Comparison of ENCODE assay signal across 8 cellular contexts in genomic region chr7:151013728-151014497, GRCh38. TPM values are rescaled to one million over a fixed set of nuclear protein-coding genes. Genes with fewer than 3 reads are reported as not detected.
DNase-seq lines count a peak whose midpoint lies in the region; ATAC-seq and TF ChIP-seq lines count a peak whose summit lies in the region.

No MANE protein-coding gene starts in this region.

- H3K9me3 ChIP-seq in fibroblast of lung (ENCODE audit: control insufficient read depth, insufficient read depth, low read depth, low read length) (no peaks in the 10 kb centered on the region), neutrophil (no peaks in the 10 kb centered on the region)

- no peak overlapping the region for H3K9ac ChIP-seq in fibroblast of lung (ENCODE audit: insufficient read depth, low read length)

- ATAC-seq in GM19035 (IDR thresholded peaks at IDR 0.05; ENCODE audit: unreplicated experiment) (peak; percentile 50), HG03520 (IDR thresholded peaks at IDR 0.05; ENCODE audit: unreplicated experiment) (no peak), GM18868 (IDR thresholded peaks at IDR 0.05; ENCODE audit: unreplicated experiment) (no peak)
- ATAC-seq in activated T-cell treated with anti-CD3 and anti-CD28 coated beads, Interleukin-2, amount 50 U/mL, for 4 hours, result peak; percentile 45 to 46

- H3K4me1 ChIP-seq in fibroblast of lung (ENCODE audit: control insufficient read depth, extremely low read depth, insufficient read depth, low read length) (peaks cover 4% of the 10 kb centered on the region), neutrophil (ENCODE audit: control insufficient read depth in 1 of 2, insufficient read depth in 1 of 2, low read depth in 1 of 2, low read length in 1 of 2) (peaks cover 18 to 22% of the 10 kb centered on the region in 2 experiments)

- peak overlapping the region; percentile 85 for H3K4me2 ChIP-seq in fibroblast of lung (ENCODE audit: extremely low read depth, insufficient read depth, low read length)

- H3K79me2 ChIP-seq in fibroblast of lung (ENCODE audit: control insufficient read depth, insufficient read depth, low read length), result no peaks in the 10 kb centered on the region

- H3K36me3 Mint-ChIP-seq in activated T-cell treated with anti-CD3 and anti-CD28 coated beads, Interleukin-2, amount 50 U/mL, for 4 hours (ENCODE audit: insufficient read depth), result no peaks in the 10 kb centered on the region

- H3K27me3 Mint-ChIP-seq in activated T-cell treated with anti-CD3 and anti-CD28 coated beads, Interleukin-2, amount 50 U/mL, for 4 hours (ENCODE audit: low read depth), result peaks cover 3% of the 10 kb centered on the region

- H3K4me3 ChIP-seq in fibroblast of lung (replicated peaks in 1 of 4; ENCODE audit: control extremely low read depth in 1 of 4, insufficient read depth in 1 of 4, low read depth in 3 of 4, low read length in 4 of 4) (peak overlapping the region in 2 of 4 experiments; percentile 14 to 31), neutrophil (ENCODE audit: low read depth in 1 of 2, low read length in 1 of 2) (peak overlapping the region; percentile 56 to 57)

- no peak overlapping the region for H3K27ac ChIP-seq in fibroblast of lung (ENCODE audit: insufficient read depth, low read length)
- no peak overlapping the region for H3K27ac ChIP-seq in neutrophil
- H3K27ac ChIP-seq in substantia nigra (ENCODE audit: low read depth, low read length, poor library complexity, severe bottlenecking), result no peak overlapping the region

- H3K9me3 Mint-ChIP-seq in activated T-cell treated with anti-CD3 and anti-CD28 coated beads, Interleukin-2, amount 50 U/mL, for 4 hours, result no peaks in the 10 kb centered on the region

- peaks cover 18% of the 10 kb centered on the region for H3K27me3 ChIP-seq in fibroblast of lung (ENCODE audit: control insufficient read depth, insufficient read depth, low read length)
- peaks cover 100% of the 10 kb centered on the region for H3K27me3 ChIP-seq in neutrophil

- DNase-seq in NCI-H1105 treated with DMSO at 0.1 percent for 48 hours (lab: John Stamatoyannopoulos, UW) (peak; percentile 27), fibroblast of lung (ENCODE audit: low read depth in 2 of 2) (peak; percentile 39 to 62), substantia nigra (lab: John Stamatoyannopoulos, UW) (peak in 37 of 49 donors; percentile 9 to 93 (median 49))
- DNase-seq in activated T-cell treated with anti-CD3 and anti-CD28 coated beads, Interleukin-2, amount 50 U/mL, for 4 hours, result peak; percentile 70

- no peaks in the 10 kb centered on the region for H3K36me3 ChIP-seq in fibroblast of lung (ENCODE audit: control insufficient read depth, insufficient read depth, low read length)
- H3K36me3 ChIP-seq in neutrophil, result no peaks in the 10 kb centered on the region

- H3K4me1 Mint-ChIP-seq in activated T-cell treated with anti-CD3 and anti-CD28 coated beads, Interleukin-2, amount 50 U/mL, for 4 hours (ENCODE audit: low read depth), result peaks cover 77% of the 10 kb centered on the region

- H3K4me3 Mint-ChIP-seq in activated T-cell treated with anti-CD3 and anti-CD28 coated beads, Interleukin-2, amount 50 U/mL, for 4 hours, result peak overlapping the region; percentile 79

- H2AFZ ChIP-seq in fibroblast of lung (ENCODE audit: low read length), result peak overlapping the region; percentile 46

- H4K20me1 ChIP-seq in fibroblast of lung (ENCODE audit: control insufficient read depth, extremely low read depth, insufficient read depth, low read length), result no peaks in the 10 kb centered on the region

- TF ChIP-seq CTCF in fibroblast of lung (conservative IDR thresholded peaks at IDR 0.05 in 1 of 2, IDR thresholded peaks at IDR 0.05 in 1 of 2; ENCODE audit: low read depth in 1 of 2, low read length in 2 of 2) (no peak), neutrophil (IDR thresholded peaks at IDR 0.05) (no peak)

RNA-seq across cellular contexts. Expression of gene ATG9B, which starts 10.4 kb away (rescaled TPM):
- 1 to 10 TPM; 5.8 to 7.3 (median 6.7) TPM for total RNA-seq in activated T-cell treated with anti-CD3 and anti-CD28 coated beads, Interleukin-2, amount 50 U/mL, for 4 hours
- total RNA-seq in fibroblast of lung, result under 0.01 TPM in 1 of 2 replicates, not detected in the other
- polyA plus RNA-seq in fibroblast of lung, result 0.03 TPM in 2 replicates
- polyA plus RNA-seq in fibroblast of lung (2012), result 0.23 TPM in 1 of 2 replicates, not detected in the other
- not detected in 2 replicates for polyA minus RNA-seq in fibroblast of lung (ENCODE audit: low replicate concordance)

RNA-seq across cellular contexts. Expression of gene ABCB8, which starts 14.3 kb away (rescaled TPM):
- total RNA-seq in activated T-cell treated with anti-CD3 and anti-CD28 coated beads, Interleukin-2, amount 50 U/mL, for 4 hours, result 10 to 100 TPM; 48.1 to 54.6 (median 48.5) TPM
- 16.4 and 20.0 TPM in 2 replicates for total RNA-seq in fibroblast of lung
- 12.1 and 14.5 TPM in 2 replicates for polyA plus RNA-seq in fibroblast of lung
- 22.2 and 28.2 TPM in 2 replicates for polyA plus RNA-seq in fibroblast of lung (2012)
- 52.0 and 58.0 TPM in 2 replicates for polyA minus RNA-seq in fibroblast of lung (ENCODE audit: low replicate concordance)

RNA-seq across cellular contexts. Expression of gene NOS3, which starts 23.1 kb away (rescaled TPM):
- 1 to 10 TPM; 5.3 to 9.2 (median 8.2) TPM for total RNA-seq in activated T-cell treated with anti-CD3 and anti-CD28 coated beads, Interleukin-2, amount 50 U/mL, for 4 hours
- 0.50 and 0.77 TPM in 2 replicates for total RNA-seq in fibroblast of lung
- 0.12 and 0.38 TPM in 2 replicates for polyA plus RNA-seq in fibroblast of lung
- 0.40 and 0.58 TPM in 2 replicates for polyA plus RNA-seq in fibroblast of lung (2012)
- polyA minus RNA-seq in fibroblast of lung (ENCODE audit: low replicate concordance), result 0.22 and 0.67 TPM in 2 replicates

RNA-seq across cellular contexts. Expression of gene ASIC3, which starts 34.4 kb away (rescaled TPM):
- 1 to 10 TPM; 2.4 to 3.4 (median 3.3) TPM for total RNA-seq in activated T-cell treated with anti-CD3 and anti-CD28 coated beads, Interleukin-2, amount 50 U/mL, for 4 hours
- total RNA-seq in fibroblast of lung, result under 0.01 and 0.17 TPM in 2 replicates
- 0.05 and 0.07 TPM in 2 replicates for polyA plus RNA-seq in fibroblast of lung
- 0.24 and 0.35 TPM in 2 replicates for polyA plus RNA-seq in fibroblast of lung (2012)
- polyA minus RNA-seq in fibroblast of lung (ENCODE audit: low replicate concordance), result not detected in 2 replicates

RNA-seq across cellular contexts. Expression of gene KCNH2, which starts 35.8 kb away (rescaled TPM):
- total RNA-seq in activated T-cell treated with anti-CD3 and anti-CD28 coated beads, Interleukin-2, amount 50 U/mL, for 4 hours, result under 1 TPM; 0.49 to 0.71 (median 0.66) TPM
- total RNA-seq in fibroblast of lung, result 6.1 and 6.2 TPM in 2 replicates
- polyA plus RNA-seq in fibroblast of lung, result 0.15 and 0.20 TPM in 2 replicates
- 0.14 and 0.27 TPM in 2 replicates for polyA plus RNA-seq in fibroblast of lung (2012)
- polyA minus RNA-seq in fibroblast of lung (ENCODE audit: low replicate concordance), result 0.59 TPM in 1 of 2 replicates, not detected in the other

Comparison
In these comparisons a context has a peak if more than half of its experiments do, and no peak if none do; other contexts are left out.
1. ATAC-seq: peak in GM19035 (single experiment) and activated T-cell treated with anti-CD3 and anti-CD28 coated beads, Interleukin-2, amount 50 U/mL, for 4 hours (2 of 2); none in HG03520 (single experiment) and GM18868 (single experiment).
2. Peak in every context shown above with its lines, with median percentiles within 50 percentile points of each other: DNase-seq.